Comparison of ENCODE assay signal across 8 cellular contexts in the genomic region with DNA sequence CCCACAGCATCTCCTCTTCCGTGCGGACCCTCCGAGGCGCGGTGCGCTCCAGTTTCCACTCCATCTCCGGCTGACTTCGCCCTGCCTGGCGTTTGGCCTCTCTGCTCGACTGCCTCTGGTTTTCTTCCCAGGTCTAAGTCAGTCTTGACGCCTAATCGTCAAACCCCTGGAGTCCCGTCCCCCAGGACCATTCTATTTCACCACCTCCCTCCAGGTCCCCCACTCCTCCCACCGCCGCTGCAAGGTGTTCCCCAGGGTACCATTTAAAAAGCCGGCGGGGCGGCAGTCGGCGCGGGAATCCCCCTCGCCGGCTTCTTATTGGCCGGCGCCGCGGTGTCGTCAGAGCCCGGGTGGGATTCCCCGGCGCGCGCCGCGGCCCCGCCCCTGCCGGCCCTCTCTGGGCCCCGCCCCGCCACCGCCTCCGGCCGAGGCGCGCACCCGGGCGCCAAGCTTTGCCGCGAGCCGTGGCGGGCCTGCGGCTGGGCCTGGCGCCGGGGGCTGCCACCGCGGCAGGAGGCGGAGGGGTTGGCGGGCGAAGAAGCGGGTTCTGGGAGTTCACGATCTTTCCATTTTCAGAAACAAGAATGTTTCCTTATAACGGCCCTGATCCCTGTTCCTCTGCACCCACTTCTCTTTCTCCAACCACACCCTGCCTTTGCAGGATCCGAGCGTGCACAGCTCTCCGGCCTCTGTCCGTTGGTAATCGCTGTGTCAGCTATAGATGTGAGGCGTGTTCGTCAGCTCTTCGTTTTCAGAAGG. TPM values are rescaled to one million over a fixed set of nuclear protein-coding genes. Genes with fewer than 3 reads are reported as not detected.
DNase-seq lines count a peak whose midpoint lies in the region; ATAC-seq, FAIRE-seq and TF ChIP-seq lines count a peak whose summit lies in the region.

A gene with protein sequence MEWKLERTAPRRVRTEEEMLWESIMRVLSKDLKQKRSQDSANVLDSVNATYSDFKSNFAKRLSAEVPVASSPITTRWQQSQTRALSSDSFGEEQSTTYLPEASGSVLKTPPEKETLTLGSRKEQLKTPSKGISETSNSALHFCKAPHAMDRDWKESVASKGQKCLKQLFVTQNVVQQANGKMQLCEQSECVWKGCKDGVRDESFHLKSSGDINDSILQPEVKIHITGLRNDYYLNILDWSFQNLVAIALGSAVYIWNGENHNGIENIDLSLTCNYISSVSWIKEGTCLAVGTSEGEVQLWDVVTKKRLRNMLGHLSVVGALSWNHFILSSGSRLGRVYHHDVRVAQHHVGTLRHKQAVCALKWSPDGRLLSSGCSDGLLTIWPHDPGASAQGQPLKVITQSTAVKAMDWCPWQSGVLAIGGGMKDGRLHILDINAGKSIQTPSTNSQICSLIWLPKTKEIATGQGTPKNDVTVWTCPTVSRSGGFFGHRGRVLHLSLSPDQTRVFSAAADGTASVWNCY (minus strand): TSS at position 241 of the 759 bp plus-strand sequence. CDS start 177 bp downstream, at position 64.

- intact Hi-C loops in pancreas (cut with DNase I) = loop anchor here in 1 of 3 donors (10.0 kb wide), 1 partner anchor 52 kb away; the partner anchor contains the start of gene MCIDAS

- H3K27ac Mint-ChIP-seq in GM23338 = no peak within 1 kb of the TSS

- WGBS in pancreas, 2 donors = 0 to 1% methylated on average over 61 to 69 of the region's 69 CpGs
- 1% methylated on average over 69 of the region's 69 CpGs for WGBS in thymus

- DNase-seq in EL (peak; percentile 81), GM23338 (ENCODE audit: low spot score) (peak; percentile 91), Karpas-422 (peak; percentile 92), SHP77 treated with DMSO at 0.1 percent for 48 hours (lab: John Stamatoyannopoulos, UW) (peak; percentile 36), glomerular visceral epithelial cell (ENCODE audit: extremely low spot score) (peak; percentile 82), pancreas (peak; percentile 68 to 92 (median 78))
- peak; percentile 63 for DNase-seq in activated gamma-delta T cell treated with anti-CD3 and anti-CD28 coated beads, Interleukin-2, amount 50 U/mL, for 16 hours (ENCODE audit: low read depth)

- H3K4me1 Mint-ChIP-seq in GM23338 = peaks cover 28% of the 10 kb centered on the region; the same call in 2 of the 3 replicates

- H3K4me3 ChIP-seq in GM23338 (peak within 1 kb of the TSS; percentile 61), Karpas-422 (ENCODE audit: low read length) (peak within 1 kb of the TSS; percentile 73), pancreas (peak within 1 kb of the TSS; percentile 13 to 55 (median 33)), thymus (ENCODE audit: low read length) (peak within 1 kb of the TSS; percentile 24)

- peak within 1 kb of the TSS; percentile 83 for H3K4me2 ChIP-seq in GM23338
- peak within 1 kb of the TSS; percentile 95 for H3K4me2 ChIP-seq in Karpas-422 (ENCODE audit: low read depth, low read length, poor library complexity, severe bottlenecking)

- no peak for FAIRE-seq in pancreas (lab: Jason Lieb, UNC)

- H3K9me3 ChIP-seq in Karpas-422 (ENCODE audit: low read length) (no peaks in the 10 kb centered on the region), pancreas (no peaks in the 10 kb centered on the region), thymus (ENCODE audit: control insufficient read depth) (no peaks in the 10 kb centered on the region)

- H2AFZ ChIP-seq in GM23338 (0 out of 2 replicates have a peak within 1 kb of the TSS, but pooled peaks have one; percentile 70), Karpas-422 (ENCODE audit: low read length) (peak within 1 kb of the TSS; percentile 99)

- no peaks in the 10 kb centered on the region for H3K79me2 ChIP-seq in GM23338 (replicated peaks; ENCODE audit: insufficient read depth)
- H3K79me2 ChIP-seq in Karpas-422 (ENCODE audit: low read length) = no peaks in the 10 kb centered on the region

- H3F3A ChIP-seq in GM23338 (replicated peaks; ENCODE audit: low read depth) = 0 out of 2 replicates have a peak, but pooled peaks cover 3% of the 10 kb centered on the region

- no peak within 1 kb of the TSS for H3K27ac ChIP-seq in GM23338 (ENCODE audit: low read depth)
- H3K27ac ChIP-seq in Karpas-422 (ENCODE audit: low read length) = no peak within 1 kb of the TSS
- peak within 1 kb of the TSS in 3 of 4 donors; percentile 14 to 34 (median 17) for H3K27ac ChIP-seq in pancreas
- no peak within 1 kb of the TSS for H3K27ac ChIP-seq in thymus (ENCODE audit: low read depth)

- peaks cover 68% of the 10 kb centered on the region for H3K27me3 ChIP-seq in GM23338 (ENCODE audit: insufficient read depth)
- no peaks in the 10 kb centered on the region for H3K27me3 ChIP-seq in Karpas-422 (ENCODE audit: low read length)
- H3K27me3 ChIP-seq in pancreas = peaks cover 0 to 5% (median 0%) of the 10 kb centered on the region in 4 donors
- H3K27me3 ChIP-seq in thymus (ENCODE audit: control insufficient read depth, insufficient read depth) = peaks cover 37% of the 10 kb centered on the region

- peak within 1 kb of the TSS; percentile 69 for H3K9ac ChIP-seq in Karpas-422 (ENCODE audit: low read length)

- ATAC-seq in GM23338 = peak; percentile 56
- peak; percentile 85 to 92 (median 89) for ATAC-seq in pancreas

- no peaks in the 10 kb centered on the region for H3K36me3 Mint-ChIP-seq in GM23338 (ENCODE audit: low read depth)

- peaks cover 15% of the 10 kb centered on the region; the same call in 1 of the 2 replicates for H4K20me1 ChIP-seq in GM23338 (replicated peaks; ENCODE audit: insufficient read depth)
- H4K20me1 ChIP-seq in Karpas-422 (ENCODE audit: insufficient read depth, low read depth, low read length) = no peaks in the 10 kb centered on the region

- peaks cover 66% of the 10 kb centered on the region for H3K27me3 Mint-ChIP-seq in GM23338 (ENCODE audit: insufficient read depth, low read depth, poor library complexity)

- H3K9me3 Mint-ChIP-seq in GM23338 = no peaks in the 10 kb centered on the region

- H3K4me1 ChIP-seq in GM23338 (ENCODE audit: insufficient read depth) (peaks cover 14% of the 10 kb centered on the region; the same call in 1 of the 2 replicates), Karpas-422 (ENCODE audit: low read length) (peaks cover 46% of the 10 kb centered on the region), pancreas (peaks cover 0 to 28% (median 18%) of the 10 kb centered on the region in 3 donors), thymus (ENCODE audit: control insufficient read depth, insufficient read depth, low read length) (peaks cover 3% of the 10 kb centered on the region)

- H3K4me3 Mint-ChIP-seq in GM23338 = peak within 1 kb of the TSS; percentile 76

- H3K9me2 ChIP-seq in GM23338 (ENCODE audit: insufficient read depth) = no peaks in the 10 kb centered on the region
- H3K9me2 ChIP-seq in Karpas-422 (replicated peaks; ENCODE audit: insufficient read depth, low read length) = no peaks in the 10 kb centered on the region

- TF ChIP-seq CTCF in GM23338 (conservative IDR thresholded peaks at IDR 0.05; ENCODE audit: low read depth in 2 of 2) = no peak
- no peak for TF ChIP-seq CTCF in pancreas (IDR thresholded peaks at IDR 0.05)

- no peaks in the 10 kb centered on the region for H3K36me3 ChIP-seq in GM23338 (ENCODE audit: insufficient read depth)
- H3K36me3 ChIP-seq in Karpas-422 (ENCODE audit: insufficient read depth, low read length) = no peaks in the 10 kb centered on the region
- no peaks in the 10 kb centered on the region for H3K36me3 ChIP-seq in pancreas
- no peaks in the 10 kb centered on the region for H3K36me3 ChIP-seq in thymus (ENCODE audit: control insufficient read depth, insufficient read depth)

TF ChIP-seq in GM23338, 12 proteins besides CTCF, POLR2A, EP300 and RAD21 (continues in another document):
- TF ChIP-seq CREB1 (CRISPR knock-in tag; IDR thresholded peaks at IDR 0.05; ENCODE audit: low read depth) (peak; percentile 80), NANOG (IDR thresholded peaks at IDR 0.05; ENCODE audit: borderline replicate concordance) (no peak), STAT1 (IDR thresholded peaks at IDR 0.05; ENCODE audit: unreplicated experiment) (no peak), POLR2AphosphoS5 (IDR thresholded peaks at IDR 0.05; ENCODE audit: low read depth) (no peak), EZH2 (IDR thresholded peaks at IDR 0.05; ENCODE audit: low read depth, unreplicated experiment) (peak; percentile 75), ZNF331 (CRISPR knock-in tag; IDR thresholded peaks at IDR 0.05; ENCODE audit: low read depth) (no peak), JUNB (IDR thresholded peaks at IDR 0.05; ENCODE audit: unreplicated experiment) (no peak)

RNA-seq across cellular contexts. Expression of the gene that starts here (rescaled TPM):
- total RNA-seq in GM23338 (2014; rRNA removed; shearing (Covaris generic)) = not detected in 2 replicates
- polyA plus RNA-seq in GM23338 (2016; fragmentation: Nextera tagmentation; extraction: Ambion mirVana) (not detected in 2 replicates), pancreas (not detected), thymus (0.27 TPM)
- total RNA-seq in Karpas-422 (2014; rRNA removed; shearing (Covaris generic); ENCODE audit: low replicate concordance) = not detected in 2 replicates
- total RNA-seq in pancreas = not detected

Comparison
In these comparisons a context has a peak if more than half of its experiments do, and no peak if none do; other contexts are left out.
1. Peak in DNase-seq, ATAC-seq, H3K4me3 ChIP-seq and H3K4me2 ChIP-seq in GM23338; RNA of the gene not detected or under 1 TPM.
2. Peak in DNase-seq, H3K4me3 ChIP-seq, H3K9ac ChIP-seq and H3K4me2 ChIP-seq in Karpas-422; RNA of the gene not detected or under 1 TPM.
3. Peak in DNase-seq, ATAC-seq, H3K4me3 ChIP-seq and H3K27ac ChIP-seq in pancreas; RNA of the gene not detected or under 1 TPM.
4. DNase-seq: peak in every context shown above with its lines; median percentile 92 in Karpas-422; 91 in GM23338; 82 in glomerular visceral epithelial cell; 81 in EL; 78 in pancreas; 63 in activated gamma-delta T cell treated with anti-CD3 and anti-CD28 coated beads, Interleukin-2, amount 50 U/mL, for 16 hours; 36 in SHP77 treated with DMSO at 0.1 percent for 48 hours.